Comparison of ENCODE assay signal across 24 cellular contexts in the genomic region with DNA sequence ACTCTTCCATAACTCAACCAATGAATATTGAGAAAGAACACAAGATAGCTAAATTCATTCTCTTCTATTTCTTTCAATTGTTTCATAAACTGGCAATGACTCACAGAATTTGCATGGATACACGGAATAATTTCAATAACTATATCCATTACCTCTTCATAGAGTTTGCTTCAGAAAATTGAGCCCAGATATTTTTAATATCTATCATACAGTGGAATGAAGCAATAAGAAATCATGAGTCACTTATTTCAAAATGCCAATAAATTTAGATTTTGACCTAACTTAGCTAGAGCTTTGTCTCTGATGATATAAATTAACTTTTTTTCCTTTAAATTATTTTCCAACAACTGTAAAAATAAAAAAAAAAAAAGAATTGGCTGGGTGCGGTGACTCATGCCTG. TPM values are rescaled to one million over a fixed set of nuclear protein-coding genes. Genes with fewer than 3 reads are reported as not detected.
DNase-seq lines count a peak whose midpoint lies in the region; ATAC-seq and TF ChIP-seq lines count a peak whose summit lies in the region.
"Had no signal": no experiment of that assay in that cellular context is flagged by ENCODE, and none has a peak within 500 bp of the region (broad histone marks: within the 10 kb centered on the region; RNA-seq: fewer than 3 reads in every experiment).

No MANE protein-coding gene starts in this region.

- H3K27me3 ChIP-seq in WERI-Rb-1 (ENCODE audit: insufficient read depth, low read depth, severe bottlenecking), result no peaks in the 10 kb centered on the region
- H3K27me3 ChIP-seq: BLaER1, SJSA1 had no signal

- no peaks in the 10 kb centered on the region for H3K36me3 ChIP-seq in WERI-Rb-1
- H3K36me3 ChIP-seq: BLaER1, SJSA1 had no signal

- TF ChIP-seq CTCF in AG10803 (conservative IDR thresholded peaks at IDR 0.05; ENCODE audit: low read length) (no peak), epithelial cell of esophagus (IDR thresholded peaks at IDR 0.05; ENCODE audit: insufficient read depth, low read depth, low read length, missing control alignments) (no peak), WERI-Rb-1 (IDR thresholded peaks at IDR 0.05; ENCODE audit: low read depth, low read length) (no peak)

- H3K27ac ChIP-seq in WERI-Rb-1, result no peak overlapping the region
- H3K27ac ChIP-seq: BLaER1, SJSA1 had no signal

- ATAC-seq in GM19397 (IDR thresholded peaks at IDR 0.05; ENCODE audit: unreplicated experiment) (no peak), GM21825 (IDR thresholded peaks at IDR 0.05; ENCODE audit: unreplicated experiment) (no peak), GM19023 (IDR thresholded peaks at IDR 0.05; ENCODE audit: unreplicated experiment) (no peak)
- ATAC-seq: HepG2, Right ventricle myocardium inferior had no signal

- no peak overlapping the region for H3K4me3 ChIP-seq in AG10803 (ENCODE audit: low read length)
- no peak overlapping the region for H3K4me3 ChIP-seq in epithelial cell of esophagus (ENCODE audit: low read length)
- H3K4me3 ChIP-seq in WERI-Rb-1 (ENCODE audit: low read depth, low read length), result no peak overlapping the region
- H3K4me3 ChIP-seq: BLaER1, SJSA1 had no signal

- DNase-seq in AG10803 (ENCODE audit: low read depth) (peak; percentile 29), LHCN-M2 (ENCODE audit: low read depth) (peak; percentile 26), epithelial cell of esophagus (ENCODE audit: low read depth) (peak; percentile 34), putamen (ENCODE audit: low spot score) (peak; percentile 10), WERI-Rb-1 (no peak)
- DNase-seq: 8988T; CD4-positive, CD25-positive, alpha-beta regulatory T cell; DMS153; DND-41; KG1; NCI-H1092 treated with DMSO at 0.1 percent for 48 hours; NCI-H1436 treated with DMSO at 0.1 percent for 48 hours; NCI-H187 treated with DMSO at 0.1 percent for 48 hours; NCI-H2107; NCI-H446; NCI-H524 treated with DMSO at 0.1 percent for 48 hours; NCI-H774 had no signal

- no peaks in the 10 kb centered on the region for H3K9me3 ChIP-seq in WERI-Rb-1 (ENCODE audit: severe bottlenecking)
- H3K9me3 ChIP-seq: BLaER1 had no signal

RNA-seq across cellular contexts. Expression of gene MANBA, which starts 22.2 kb away (rescaled TPM):
- total RNA-seq in LHCN-M2 (2014; rRNA removed), result 21.1 and 24.4 TPM in 2 replicates
- polyA plus RNA-seq in LHCN-M2 (2012), result 10.2 TPM

RNA-seq across cellular contexts. Expression of gene UBE2D3, which starts 44.3 kb away (rescaled TPM):
- total RNA-seq in LHCN-M2 (2014; rRNA removed), result 343 and 417 TPM in 2 replicates
- polyA plus RNA-seq in LHCN-M2 (2012), result 243 TPM
